Comparison of ENCODE assay signal across 19 cellular contexts in genomic region chr2:238101891-238102841, GRCh38. TPM values are rescaled to one million over a fixed set of nuclear protein-coding genes. Genes with fewer than 3 reads are reported as not detected.
DNase-seq lines count a peak whose midpoint lies in the region; ATAC-seq and TF ChIP-seq lines count a peak whose summit lies in the region.
"Had no signal": no experiment of that assay in that cellular context is flagged by ENCODE, and none has a peak within 500 bp of the region (broad histone marks: within the 10 kb centered on the region; RNA-seq: fewer than 3 reads in every experiment).

No MANE protein-coding gene starts in this region.

- H3K36me3 ChIP-seq in right lobe of liver (no peaks in the 10 kb centered on the region), thyroid gland (no peaks in the 10 kb centered on the region)
- H3K36me3 ChIP-seq: neutrophil had no signal

- CTCF ChIA-PET in activated CD8-positive, alpha-beta memory T cell treated with anti-CD3 and anti-CD28 coated beads, Interleukin-2, amount 10 ng/mL, durations not matched to agents 7 days and 5 days (lab: Charles Lee) = no interaction called here

- WGBS in right lobe of liver (ENCODE audit: insufficient coverage, low coverage, low lambda C conversion rate, missing lambda C conversion rate) = 82% methylated on average over 11 of the region's 30 CpGs
- WGBS in thyroid gland, 2 donors = 82 to 91% methylated on average over 11 to 12 of the region's 30 CpGs

- H3K9me3 ChIP-seq in right lobe of liver (no peaks in the 10 kb centered on the region), thyroid gland (no peaks in the 10 kb centered on the region)
- H3K9me3 ChIP-seq: body of pancreas, neutrophil had no signal

- H3K36me3 Mint-ChIP-seq in activated CD8-positive, alpha-beta memory T cell treated with anti-CD3 and anti-CD28 coated beads, Interleukin-2, amount 10 ng/mL, durations not matched to agents 7 days and 5 days = peaks cover 5% of the 10 kb centered on the region

- H3K9me3 Mint-ChIP-seq in activated CD8-positive, alpha-beta memory T cell treated with anti-CD3 and anti-CD28 coated beads, Interleukin-2, amount 10 ng/mL, durations not matched to agents 7 days and 5 days (ENCODE audit: low read depth) = no peaks in the 10 kb centered on the region
- H3K9me3 Mint-ChIP-seq: activated CD4-positive, alpha-beta T cell treated with anti-CD3 and anti-CD28 coated beads, Interleukin-2, amount 10 ng/mL, durations not matched to agents 7 days and 5 days had no signal

- no peak for ATAC-seq in activated CD8-positive, alpha-beta memory T cell treated with anti-CD3 and anti-CD28 coated beads, Interleukin-2, amount 10 ng/mL, durations not matched to agents 7 days and 5 days
- ATAC-seq in right lobe of liver = no peak
- ATAC-seq: body of pancreas had no signal

- no peak overlapping the region for H3K4me3 Mint-ChIP-seq in activated CD8-positive, alpha-beta memory T cell treated with anti-CD3 and anti-CD28 coated beads, Interleukin-2, amount 10 ng/mL, durations not matched to agents 7 days and 5 days
- H3K4me3 Mint-ChIP-seq: activated CD4-positive, alpha-beta T cell treated with anti-CD3 and anti-CD28 coated beads, Interleukin-2, amount 10 ng/mL, durations not matched to agents 7 days and 5 days had no signal

- H3K4me3 ChIP-seq in right lobe of liver (no peak overlapping the region), thyroid gland (replicated peaks in 1 of 3) (no peak overlapping the region)
- H3K4me3 ChIP-seq: body of pancreas, skin epidermis had no signal

- H3K27me3 Mint-ChIP-seq in activated CD8-positive, alpha-beta memory T cell treated with anti-CD3 and anti-CD28 coated beads, Interleukin-2, amount 10 ng/mL, durations not matched to agents 7 days and 5 days = no peaks in the 10 kb centered on the region
- H3K27me3 Mint-ChIP-seq: activated CD4-positive, alpha-beta T cell treated with anti-CD3 and anti-CD28 coated beads, Interleukin-2, amount 10 ng/mL, durations not matched to agents 7 days and 5 days had no signal

- DNase-seq in activated T-cell treated with anti-CD3 and anti-CD28 coated beads, Interleukin-2, amount 50 U/mL, for 1 hour = peak; percentile 15
- DNase-seq in activated T-cell treated with anti-CD3 and anti-CD28 coated beads for 4 hours = no peak
- DNase-seq in activated CD8-positive, alpha-beta memory T cell treated with anti-CD3 and anti-CD28 coated beads, Interleukin-2, amount 10 ng/mL, durations not matched to agents 7 days and 5 days = peak; percentile 33
- DNase-seq in right lobe of liver = peak in 2 of 3 donors; percentile 39 to 52
- DNase-seq in thyroid gland = peak; percentile 46 to 56
- no peak for DNase-seq in Kasumi-1 (lab: John Stamatoyannopoulos, UW)
- no peak for DNase-seq in foreskin melanocyte
- no peak for DNase-seq in NCI-H2171 (lab: John Stamatoyannopoulos, UW)
- DNase-seq: activated CD4-positive, alpha-beta T cell treated with anti-CD3 and anti-CD28 coated beads, Interleukin-2, amount 10 ng/mL, durations not matched to agents 7 days and 5 days; activated gamma-delta T cell treated with Interleukin-2 at 50 U/mL for 16 hours; GDM1; mammary epithelial cell; Right ventricle myocardium superior had no signal

- H3K4me1 ChIP-seq in right lobe of liver (peaks cover 0 to 10% (median 3%) of the 10 kb centered on the region in 4 donors), thyroid gland (peaks cover 0 to 6% of the 10 kb centered on the region in 2 donors)

- TF ChIP-seq POLR2A in right lobe of liver (IDR thresholded peaks at IDR 0.05) (no peak), thyroid gland (IDR thresholded peaks at IDR 0.05) (no peak)

- no peak overlapping the region for H3K27ac Mint-ChIP-seq in activated CD8-positive, alpha-beta memory T cell treated with anti-CD3 and anti-CD28 coated beads, Interleukin-2, amount 10 ng/mL, durations not matched to agents 7 days and 5 days
- H3K27ac Mint-ChIP-seq: activated CD4-positive, alpha-beta T cell treated with anti-CD3 and anti-CD28 coated beads, Interleukin-2, amount 10 ng/mL, durations not matched to agents 7 days and 5 days had no signal

- intact Hi-C loops in right lobe of liver (cut with DNase I) = no loop called here
- intact Hi-C loops in thyroid gland (cut with DNase I) = no loop called here

- TF ChIP-seq CTCF in right lobe of liver (IDR thresholded peaks at IDR 0.05) = no peak
- TF ChIP-seq CTCF in thyroid gland (IDR thresholded peaks at IDR 0.05) = no peak

- H3K27ac ChIP-seq in right lobe of liver (no peak overlapping the region), thyroid gland (no peak overlapping the region)
- H3K27ac ChIP-seq: body of pancreas, KMS-11, neutrophil, skin epidermis had no signal

- H3K27me3 ChIP-seq in right lobe of liver (no peaks in the 10 kb centered on the region), thyroid gland (no peaks in the 10 kb centered on the region)
- H3K27me3 ChIP-seq: body of pancreas had no signal

- H3K4me1 Mint-ChIP-seq in activated CD8-positive, alpha-beta memory T cell treated with anti-CD3 and anti-CD28 coated beads, Interleukin-2, amount 10 ng/mL, durations not matched to agents 7 days and 5 days = no peaks in the 10 kb centered on the region
- H3K4me1 Mint-ChIP-seq: activated CD4-positive, alpha-beta T cell treated with anti-CD3 and anti-CD28 coated beads, Interleukin-2, amount 10 ng/mL, durations not matched to agents 7 days and 5 days had no signal

RNA-seq across cellular contexts. Expression of gene ESPNL, which starts 2.0 kb away (rescaled TPM):
- under 1 TPM in 1 of 2 experiments, not detected in 1; 0.05 TPM for total RNA-seq in activated CD8-positive, alpha-beta memory T cell treated with anti-CD3 and anti-CD28 coated beads, Interleukin-2, amount 10 ng/mL, durations not matched to agents 7 days and 5 days
- total RNA-seq in right lobe of liver (1 to 10 TPM in 1 of 6 experiments, under 1 TPM in 5; 0.11 to 1.1 (median 0.50) TPM), thyroid gland (1 to 10 TPM in 3 of 4 donors, under 1 TPM in 1; 0.11 to 3.8 (median 2.6) TPM)
- total RNA-seq: body of pancreas, Right ventricle myocardium superior had no signal

RNA-seq across cellular contexts. Expression of gene KLHL30, which starts 36.3 kb away (rescaled TPM):
- not detected for total RNA-seq in activated CD8-positive, alpha-beta memory T cell treated with anti-CD3 and anti-CD28 coated beads, Interleukin-2, amount 10 ng/mL, durations not matched to agents 7 days and 5 days
- total RNA-seq in right lobe of liver (under 1 TPM in 4 of 6 experiments, not detected in 2; 0.04 to 0.19 (median 0.11) TPM), thyroid gland (under 1 TPM; 0.20 to 0.67 (median 0.38) TPM)
- total RNA-seq: A673; activated CD4-positive, alpha-beta T cell treated with anti-CD3 and anti-CD28 coated beads, Interleukin-2, amount 10 ng/mL, durations not matched to agents 7 days and 5 days; T-helper 2 cell treated with Interferon-gamma antibody and Interleukin-4, amounts not matched to agents 100 ng/mL and 5 ng/mL, for 36 hours had no signal

RNA-seq across cellular contexts. Expression of gene SCLY, which starts 41.4 kb away (rescaled TPM):
- total RNA-seq in activated CD8-positive, alpha-beta memory T cell treated with anti-CD3 and anti-CD28 coated beads, Interleukin-2, amount 10 ng/mL, durations not matched to agents 7 days and 5 days = 10 to 100 TPM; 29.1 to 53.8 TPM
- total RNA-seq in right lobe of liver (10 to 100 TPM; 24.4 to 54.2 (median 35.9) TPM), thyroid gland (10 to 100 TPM; 21.8 to 48.2 (median 31.0) TPM)

RNA-seq across cellular contexts. Expression of gene ERFE, which starts 56.6 kb away (rescaled TPM):
- total RNA-seq in activated CD8-positive, alpha-beta memory T cell treated with anti-CD3 and anti-CD28 coated beads, Interleukin-2, amount 10 ng/mL, durations not matched to agents 7 days and 5 days = not detected
- total RNA-seq in right lobe of liver = 1 to 10 TPM in 1 of 6 experiments, under 1 TPM in 2, not detected in 3; 0.27 to 1.4 (median 0.31) TPM
- total RNA-seq in thyroid gland = 10 to 100 TPM in 1 of 4 donors, 1 to 10 TPM in 3; 2.8 to 15.3 (median 5.8) TPM
- total RNA-seq: activated CD4-positive, alpha-beta T cell treated with anti-CD3 and anti-CD28 coated beads, Interleukin-2, amount 10 ng/mL, durations not matched to agents 7 days and 5 days; Right ventricle myocardium superior had no signal

Comparison
In these comparisons a context has a peak if more than half of its experiments do, and no peak if none do; other contexts are left out.
1. DNase-seq: peak in activated T-cell treated with anti-CD3 and anti-CD28 coated beads, Interleukin-2, amount 50 U/mL, for 1 hour (single experiment), activated CD8-positive, alpha-beta memory T cell treated with anti-CD3 and anti-CD28 coated beads, Interleukin-2, amount 10 ng/mL, durations not matched to agents 7 days and 5 days (single experiment), right lobe of liver (2 of 3) and thyroid gland (2 of 2); none in activated T-cell treated with anti-CD3 and anti-CD28 coated beads for 4 hours (single experiment), Kasumi-1 (0 of 2), foreskin melanocyte (single experiment) and NCI-H2171 (single experiment).